In the genomic region with DNA sequence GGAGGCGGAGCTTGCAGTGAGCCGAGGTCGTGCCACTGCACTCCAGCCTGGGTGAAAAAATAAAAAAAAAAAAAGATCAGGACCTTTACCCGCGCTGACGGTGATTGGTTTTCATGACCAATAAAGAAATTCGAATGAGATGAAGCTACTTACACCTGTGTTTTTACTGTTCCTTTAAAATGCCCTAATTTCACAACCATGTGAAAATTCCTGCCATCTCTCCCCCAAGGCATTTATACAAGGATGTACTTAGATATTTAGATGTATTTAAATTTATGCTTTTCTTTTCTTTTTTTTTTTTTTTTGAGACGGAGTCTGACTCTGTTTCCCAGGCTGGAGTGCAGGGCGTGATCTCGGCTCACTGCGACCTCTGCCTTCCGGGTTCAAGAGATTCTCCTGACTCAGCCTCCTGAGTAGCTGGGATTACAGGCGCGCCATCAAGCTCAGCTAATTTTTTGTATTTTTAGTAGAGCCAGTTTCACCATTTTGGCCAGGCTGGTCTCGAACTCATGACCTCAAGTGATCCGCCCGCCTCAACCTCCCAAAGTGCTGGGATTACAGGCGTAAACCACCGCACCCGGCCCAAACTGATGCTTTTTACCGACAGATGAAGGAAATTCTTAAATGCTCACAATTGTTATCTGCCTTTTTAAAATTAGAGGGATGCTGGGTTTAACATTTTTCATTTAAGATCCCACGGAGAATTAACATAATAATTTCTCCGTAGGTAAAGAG, we compare ENCODE assay signal across 8 cellular contexts. TPM values are rescaled to one million over a fixed set of nuclear protein-coding genes. Genes with fewer than 3 reads are reported as not detected.
DNase-seq lines count a peak whose midpoint lies in the region; ATAC-seq, FAIRE-seq and TF ChIP-seq lines count a peak whose summit lies in the region.

No MANE protein-coding gene starts in this region.

- no peak for FAIRE-seq in GM12892 (lab: Jason Lieb, UNC)

- no peaks in the 10 kb centered on the region for H3K9me3 Mint-ChIP-seq in stimulated activated naive CD8-positive, alpha-beta T cell treated with anti-CD3 and anti-CD28 coated beads, Interleukin-15, Interleukin-2, amounts not matched to agents 100 ng/mL and 50 ng/mL, for 24 hours
- H3K9me3 Mint-ChIP-seq in nephron = no peaks in the 10 kb centered on the region

- H3K4me3 ChIP-seq in adipocyte (ENCODE audit: low read length) = peak overlapping the region; percentile 86

- no peaks in the 10 kb centered on the region for H3K9me3 ChIP-seq in adipocyte (ENCODE audit: control insufficient read depth, low read length)

- H3K27me3 Mint-ChIP-seq in stimulated activated naive CD8-positive, alpha-beta T cell treated with anti-CD3 and anti-CD28 coated beads, Interleukin-15, Interleukin-2, amounts not matched to agents 100 ng/mL and 50 ng/mL, for 24 hours = no peaks in the 10 kb centered on the region
- H3K27me3 Mint-ChIP-seq in nephron (ENCODE audit: low read depth) = peaks cover 5% of the 10 kb centered on the region

- H3K27me3 ChIP-seq in adipocyte (replicated peaks; ENCODE audit: control insufficient read depth, insufficient read depth, low read length) = no peaks in the 10 kb centered on the region

- TF ChIP-seq CTCF in nephron (IDR thresholded peaks at IDR 0.05; ENCODE audit: unreplicated experiment in 3 of 3) = no peak

- peak overlapping the region; percentile 82 for H3K4me3 Mint-ChIP-seq in stimulated activated naive CD8-positive, alpha-beta T cell treated with anti-CD3 and anti-CD28 coated beads, Interleukin-15, Interleukin-2, amounts not matched to agents 100 ng/mL and 50 ng/mL, for 24 hours
- H3K4me3 Mint-ChIP-seq in nephron = peak overlapping the region in 2 of 3 experiments; percentile 32 to 90

- peak overlapping the region; percentile 85 for H3K9ac ChIP-seq in adipocyte (ENCODE audit: low read length)

- DNase-seq in stimulated activated naive CD8-positive, alpha-beta T cell treated with anti-CD3 and anti-CD28 coated beads, Interleukin-15, Interleukin-2, amounts not matched to agents 100 U/mL and 50 U/mL, for 24 hours = no peak
- no peak for DNase-seq in adipocyte (ENCODE audit: low read depth)
- DNase-seq in GM12892 (ENCODE audit: insufficient read length) = no peak
- DNase-seq in stimulated activated CD4-positive, alpha-beta T cell treated with anti-CD3 and anti-CD28 coated beads, Interleukin-4, amount 100 ng/mL, for 4 hours = no peak

- peaks cover 11% of the 10 kb centered on the region for H3K4me1 ChIP-seq in adipocyte (ENCODE audit: control insufficient read depth, insufficient read depth, low read length)

- peaks cover 3% of the 10 kb centered on the region for H3K36me3 Mint-ChIP-seq in stimulated activated naive CD8-positive, alpha-beta T cell treated with anti-CD3 and anti-CD28 coated beads, Interleukin-15, Interleukin-2, amounts not matched to agents 100 ng/mL and 50 ng/mL, for 24 hours (ENCODE audit: low read depth)
- no peaks in the 10 kb centered on the region for H3K36me3 Mint-ChIP-seq in nephron (ENCODE audit: low read depth)

- peaks cover 31% of the 10 kb centered on the region for H3K4me1 Mint-ChIP-seq in stimulated activated naive CD8-positive, alpha-beta T cell treated with anti-CD3 and anti-CD28 coated beads, Interleukin-15, Interleukin-2, amounts not matched to agents 100 ng/mL and 50 ng/mL, for 24 hours (ENCODE audit: low read depth)
- peaks cover 11% of the 10 kb centered on the region for H3K4me1 Mint-ChIP-seq in nephron

- no peak overlapping the region for H3K27ac Mint-ChIP-seq in stimulated activated naive CD8-positive, alpha-beta T cell treated with anti-CD3 and anti-CD28 coated beads, Interleukin-15, Interleukin-2, amounts not matched to agents 100 ng/mL and 50 ng/mL, for 24 hours
- H3K27ac Mint-ChIP-seq in nephron = no peak overlapping the region

- ATAC-seq in stimulated activated naive CD8-positive, alpha-beta T cell treated with anti-CD3 and anti-CD28 coated beads, Interleukin-15, Interleukin-2, amounts not matched to agents 100 U/mL and 50 U/mL, for 24 hours = no peak
- no peak for ATAC-seq in GM19397 (IDR thresholded peaks at IDR 0.05; ENCODE audit: unreplicated experiment)
- ATAC-seq in GM19467 (IDR thresholded peaks at IDR 0.05; ENCODE audit: unreplicated experiment) = no peak

- no peak for TF ChIP-seq POLR2A in GM12892 (IDR thresholded peaks at IDR 0.05; ENCODE audit: low read depth, low read length)

- no peaks in the 10 kb centered on the region for H3K36me3 ChIP-seq in adipocyte (ENCODE audit: control insufficient read depth, insufficient read depth, low read length, severe bottlenecking)

RNA-seq across cellular contexts. Expression of gene PHYH, which starts 3.1 kb away (rescaled TPM):
- polyA plus RNA-seq in GM12892 (2012; ENCODE audit: missing spikeins) = 6.3 TPM

RNA-seq across cellular contexts. Expression of gene SEPHS1, which starts 45.1 kb away (rescaled TPM):
- polyA plus RNA-seq in GM12892 (2012; ENCODE audit: missing spikeins) = 34.2 TPM
